ENCODE assay signal across 8 cellular contexts in the genomic region with DNA sequence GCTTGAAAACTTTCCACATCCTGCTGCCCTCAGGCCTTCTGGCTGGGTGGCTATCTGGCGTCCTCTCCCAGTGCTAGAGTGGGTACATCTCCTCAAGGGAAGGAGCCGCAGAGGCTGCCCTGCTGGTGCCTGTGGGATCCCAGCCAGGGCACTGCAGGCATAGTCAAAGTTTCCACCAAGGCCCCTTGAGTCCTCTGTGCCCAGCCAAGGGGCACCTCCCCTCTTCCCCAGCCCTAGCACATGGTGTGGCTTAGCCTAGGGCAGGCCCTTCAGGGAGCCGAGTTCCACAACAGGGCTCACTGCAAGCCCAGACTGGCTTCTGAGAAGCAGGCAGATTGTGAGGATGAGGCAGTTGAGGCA.
A peak's percentile ranks its signal among the peaks of the same experiment; 100 is the strongest.
DNase-seq lines count a peak whose midpoint lies in the region; ATAC-seq and TF ChIP-seq lines count a peak whose summit lies in the region.
"Had no signal": no experiment of that assay in that cellular context is flagged by ENCODE, and none has a peak within 500 bp of the region (broad histone marks: within the 10 kb centered on the region; RNA-seq: fewer than 3 reads in every experiment).

No MANE protein-coding gene starts in this region.

- intact Hi-C loops in dorsolateral prefrontal cortex (cut with DNase I) (no loop called here), lower lobe of right lung (cut with DNase I) (no loop called here), OCI-LY7 (cut with micrococcal nuclease; ENCODE audit: unreplicated experiment) (no loop called here)

- H4K20me1 ChIP-seq in OCI-LY7 (ENCODE audit: insufficient read depth, low read length), result no peaks in the 10 kb centered on the region

- TF ChIP-seq CTCF in dorsolateral prefrontal cortex (IDR thresholded peaks at IDR 0.05 in 54 of 56, conservative IDR thresholded peaks at IDR 0.05 in 2 of 56; ENCODE audit: low read depth in 1 of 56, partially characterized antibody in 56 of 56), result no peak
- TF ChIP-seq CTCF in lower lobe of right lung (IDR thresholded peaks at IDR 0.05), result no peak
- no peak for TF ChIP-seq CTCF in thoracic aorta (IDR thresholded peaks at IDR 0.05)
- TF ChIP-seq CTCF in OCI-LY7 (conservative IDR thresholded peaks at IDR 0.05; ENCODE audit: low read length), result no peak

- no peaks in the 10 kb centered on the region for H3K36me3 ChIP-seq in lower lobe of right lung
- H3K36me3 ChIP-seq in thoracic aorta, result no peaks in the 10 kb centered on the region
- H3K36me3 ChIP-seq in OCI-LY7 (ENCODE audit: insufficient read depth, low read length), result no peaks in the 10 kb centered on the region

- no TSS peak for BruUV-seq in OCI-LY7 (replicated peaks; lab: Mats Ljungman, UMichigan)

- POLR2A ChIA-PET in OCI-LY7 (lab: Charles Lee), result interaction anchor here (1.6 kb wide), 1 partner anchor 43 kb away, joined by 4 read pairs; no protein-coding TSS in a partner anchor

- no peaks in the 10 kb centered on the region for H3K79me2 ChIP-seq in OCI-LY7 (ENCODE audit: insufficient read depth, low read depth, low read length)

- no peaks in the 10 kb centered on the region for H3K9me3 ChIP-seq in lower lobe of right lung
- H3K9me3 ChIP-seq in thoracic aorta, result no peaks in the 10 kb centered on the region
- H3K9me3 ChIP-seq in OCI-LY7 (ENCODE audit: low read length), result no peaks in the 10 kb centered on the region

- no peaks in the 10 kb centered on the region for H3K27me3 ChIP-seq in dorsolateral prefrontal cortex
- H3K27me3 ChIP-seq in lower lobe of right lung (ENCODE audit: low read depth), result no peaks in the 10 kb centered on the region
- H3K27me3 ChIP-seq in thoracic aorta (replicated peaks; ENCODE audit: insufficient read depth), result no peaks in the 10 kb centered on the region

- H3K4me1 ChIP-seq in lower lobe of right lung, result peaks cover 59% of the 10 kb centered on the region
- H3K4me1 ChIP-seq in thoracic aorta (ENCODE audit: control insufficient read depth in 1 of 2, low read depth in 2 of 2), result peaks cover 40 to 87% of the 10 kb centered on the region in 2 donors
- peaks cover 12% of the 10 kb centered on the region for H3K4me1 ChIP-seq in OCI-LY7 (ENCODE audit: insufficient read depth, low read length, poor library complexity, severe bottlenecking)

- no peak overlapping the region for H2AFZ ChIP-seq in OCI-LY7 (ENCODE audit: low read length)

- peak; percentile 38 to 69 for ATAC-seq in lower lobe of right lung
- no peak for ATAC-seq in thoracic aorta (ENCODE audit: insufficient number of reproducible peaks, low FRiP score, low read depth)

- H3K4me2 ChIP-seq in OCI-LY7 (ENCODE audit: low read length), result no peak overlapping the region

- H3K27ac ChIP-seq in dorsolateral prefrontal cortex (peak overlapping the region in 44 of 59 donors; percentile 6 to 93 (median 76)), lower lobe of right lung (peak overlapping the region; percentile 53), thoracic aorta (peak overlapping the region; percentile 96 to 99), OCI-LY7 (ENCODE audit: low read depth, low read length, poor library complexity, severe bottlenecking) (no peak overlapping the region)

- CTCF ChIA-PET in OCI-LY7 (lab: Charles Lee; ENCODE audit: unreplicated experiment), result interaction anchor here (0.7 kb wide), 1 partner anchor 16 kb away, joined by 3 read pairs; no protein-coding TSS in a partner anchor

- H3K9me2 ChIP-seq in OCI-LY7 (ENCODE audit: insufficient read depth, low read length), result no peaks in the 10 kb centered on the region

- H3K4me3 ChIP-seq in dorsolateral prefrontal cortex, result no peak overlapping the region
- no peak overlapping the region for H3K4me3 ChIP-seq in lower lobe of right lung
- H3K4me3 ChIP-seq in thoracic aorta, result peak overlapping the region; percentile 80
- no peak overlapping the region for H3K4me3 ChIP-seq in OCI-LY7 (ENCODE audit: low read depth, low read length, poor library complexity, severe bottlenecking)

- DNase-seq in NCI-H226, result peak; percentile 69
- peak in 5 of 10 donors; percentile 24 to 44 (median 33) for DNase-seq in dorsolateral prefrontal cortex
- DNase-seq in lower lobe of right lung, result peak; percentile 80
- DNase-seq in thoracic aorta (ENCODE audit: low spot score), result no peak
- DNase-seq in OCI-LY7 (ENCODE audit: low spot score), result no peak
- no peak for DNase-seq in activated CD4-positive, alpha-beta T cell treated with anti-CD3 and anti-CD28 coated beads, Interleukin-2, amount 50 U/mL, for 4 hours
- DNase-seq in putamen (ENCODE audit: low spot score), result no peak
- DNase-seq: NCI-H1048 had no signal

Comparison
In these comparisons a context has a peak if more than half of its experiments do, and no peak if none do; other contexts are left out.
1. DNase-seq: peak in NCI-H226 (single experiment) and lower lobe of right lung (single experiment); none in thoracic aorta (single experiment), OCI-LY7 (single experiment), activated CD4-positive, alpha-beta T cell treated with anti-CD3 and anti-CD28 coated beads, Interleukin-2, amount 50 U/mL, for 4 hours (0 of 2) and putamen (single experiment).